Comparison of ENCODE assay signal across 26 cellular contexts in genomic region chr2:230384986-230385385, GRCh38.
"Had no signal": no experiment of that assay in that cellular context is flagged by ENCODE, and none has a peak within 500 bp of the region (broad histone marks: within the 10 kb centered on the region; RNA-seq: fewer than 3 reads in every experiment).

No MANE protein-coding gene starts in this region.

- H3K9me3 ChIP-seq: lower lobe of right lung, neutrophil, psoas muscle, right lobe of liver, tibial nerve, vagina had no signal

- H3K4me1 ChIP-seq: lower lobe of right lung, parathyroid adenoma, psoas muscle, right lobe of liver, tibial nerve, vagina had no signal

- H3K27me3 ChIP-seq: neural progenitor cell, neutrophil, right lobe of liver, tibial nerve, vagina had no signal

- H3K36me3 ChIP-seq: neural progenitor cell had no signal

- DNase-seq: hypothalamus; immature natural killer cell; kidney; lower lobe of right lung; mammary epithelial cell; mesenchymal stem cell; naive B cell; natural killer cell; nephron progenitor cell; occipital lobe; psoas muscle; right lobe of liver; stimulated activated CD4-positive, alpha-beta T cell treated with anti-CD3 and anti-CD28 coated beads, Interleukin-1b, Interleukin-23, amount 100 ng/mL, for 48 hours; stimulated activated CD4-positive, alpha-beta T cell treated with anti-CD3 and anti-CD28 coated beads, Interleukin-2, amount 100 ng/mL, for 48 hours; stimulated activated CD4-positive, alpha-beta T cell treated with anti-CD3 and anti-CD28 coated beads, Interleukin-4, amount 100 ng/mL, for 4 hours; stimulated activated CD8-positive, alpha-beta memory T cell treated with anti-CD3 and anti-CD28 coated beads, Interleukin-4, amount 100 ng/mL, for 48 hours; stimulated activated naive CD4-positive, alpha-beta T cell treated with Interleukin-2 at 50 U/mL for 16 hours; stimulated activated naive CD8-positive, alpha-beta T cell treated with anti-CD3 and anti-CD28 coated beads, Interleukin-15, amount 100 ng/mL, for 72 hours; substantia nigra had no signal

- H3K4me3 ChIP-seq: lower lobe of right lung, neural progenitor cell, psoas muscle, right lobe of liver, smooth muscle cell, tibial nerve, vagina had no signal

- H3K27ac ChIP-seq: lower lobe of right lung, neural progenitor cell, neutrophil, parathyroid adenoma, psoas muscle, right lobe of liver, tibial nerve, vagina had no signal

- ATAC-seq: lower lobe of right lung; natural killer cell; psoas muscle; right lobe of liver; stimulated activated memory B cell treated with anti-CD40 and anti-IgM and Interleukin-4, amounts not matched to agents 10 μg/mL and 1 μg/mL and 100 μg/mL, for 72 hours; stimulated activated naive CD8-positive, alpha-beta T cell treated with anti-CD3 and anti-CD28 coated beads, Interleukin-15, amount 100 ng/mL, for 72 hours had no signal
